In the genomic region with DNA sequence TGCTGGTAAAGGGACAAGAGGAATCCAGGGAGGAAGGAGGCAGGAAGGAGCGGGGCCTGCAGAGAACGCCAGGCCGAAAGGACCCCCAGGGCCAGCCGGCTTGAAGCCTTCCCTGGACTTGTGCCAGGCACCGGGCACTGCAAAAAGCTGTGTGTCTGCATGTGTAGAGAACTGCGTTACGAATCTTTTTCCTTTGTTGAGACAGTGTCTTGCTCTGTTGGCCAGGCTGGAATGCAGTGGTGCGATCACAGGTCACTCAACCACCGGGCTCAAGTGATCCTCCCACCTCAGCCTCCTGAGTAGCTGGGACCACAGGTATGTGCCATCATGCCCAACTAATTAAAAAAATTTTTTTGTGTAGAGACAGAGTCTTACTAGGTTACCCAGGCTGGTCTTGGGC, we compare ENCODE assay signal across 33 cellular contexts. TPM values are rescaled to one million over a fixed set of nuclear protein-coding genes. Genes with fewer than 3 reads are reported as not detected.
"Had no signal": no experiment of that assay in that cellular context is flagged by ENCODE, and none has a peak within 500 bp of the region (broad histone marks: within the 10 kb centered on the region; RNA-seq: fewer than 3 reads in every experiment).

No MANE protein-coding gene starts in this region.

- H3K27ac ChIP-seq: coronary artery, heart right ventricle, ovary, psoas muscle, sigmoid colon, spleen, testis, tibial artery had no signal

- ATAC-seq: effector memory CD8-positive, alpha-beta T cell; heart right ventricle; naive thymus-derived CD8-positive, alpha-beta T cell; right cardiac atrium; stimulated activated memory B cell treated with anti-CD40 and anti-IgM and Interleukin-4, amounts not matched to agents 10 μg/mL and 1 μg/mL and 100 μg/mL, for 72 hours; stimulated activated naive CD8-positive, alpha-beta T cell treated with anti-CD3 and anti-CD28 coated beads, Interleukin-15, Interleukin-2, amounts not matched to agents 100 U/mL and 50 U/mL, for 24 hours had no signal

- FAIRE-seq: endometrium, islet of Langerhans, urothelium cell line had no signal

- H3K36me3 ChIP-seq: esophagus squamous epithelium, heart right ventricle, ovary, sigmoid colon, spleen, tibial artery, upper lobe of left lung had no signal

- H3K4me3 ChIP-seq: coronary artery, esophagus squamous epithelium, heart right ventricle, ovary, psoas muscle, sigmoid colon, spleen, testis, tibial artery, upper lobe of left lung had no signal

- H3K27me3 ChIP-seq: ovary, testis, upper lobe of left lung had no signal

- DNase-seq: effector memory CD8-positive, alpha-beta T cell; erythroblast; esophagus squamous epithelium; foreskin melanocyte; glutamatergic neuron; heart right ventricle; hippocampal formation; kidney glomerular epithelial cell; mesenchymal stem cell; nephron progenitor cell; nucleus accumbens; ovary; sigmoid colon; spleen; stimulated activated CD4-positive, alpha-beta T cell treated with anti-CD3 and anti-CD28 coated beads, Interleukin-4, amount 100 ng/mL, for 4 hours; stimulated activated naive CD8-positive, alpha-beta T cell treated with anti-CD3 and anti-CD28 coated beads, Interleukin-15, Interleukin-2, amounts not matched to agents 100 U/mL and 50 U/mL, for 24 hours; substantia nigra; testis; tibial artery; upper lobe of left lung had no signal

- H3K9me3 ChIP-seq: esophagus squamous epithelium, heart right ventricle, ovary, psoas muscle, sigmoid colon, spleen, testis, tibial artery, upper lobe of left lung had no signal

- H3K4me1 ChIP-seq: heart right ventricle, psoas muscle, sigmoid colon, spleen, testis, tibial artery had no signal

RNA-seq across cellular contexts. Expression of gene MUC4, which starts 17.0 kb away (rescaled TPM):
- total RNA-seq: chondrocyte; dermis microvascular lymphatic vessel endothelial cell; heart right ventricle; liver; lung microvascular endothelial cell; myocyte; naive thymus-derived CD8-positive, alpha-beta T cell; spleen had no signal
- polyA plus RNA-seq: liver; naive thymus-derived CD8-positive, alpha-beta T cell had no signal
